Comparison of ENCODE assay signal across 8 cellular contexts in genomic region chr10:97291357-97292096, GRCh38. TPM values are rescaled to one million over a fixed set of nuclear protein-coding genes. Genes with fewer than 3 reads are reported as not detected.
DNase-seq lines count a peak whose midpoint lies in the region; ATAC-seq and TF ChIP-seq lines count a peak whose summit lies in the region.

No MANE protein-coding gene starts in this region.

- no peaks in the 10 kb centered on the region for H3K9me3 ChIP-seq in AG04450 (ENCODE audit: control insufficient read depth, insufficient read depth, low read length)
- H3K9me3 ChIP-seq in HUES64 (ENCODE audit: insufficient read depth, low read depth, low read length), result no peaks in the 10 kb centered on the region
- H3K9me3 ChIP-seq in left lung, result no peaks in the 10 kb centered on the region
- H3K9me3 ChIP-seq in tibial nerve, result no peaks in the 10 kb centered on the region

- intact Hi-C loops in left lung (cut with DNase I), result no loop called here

- peak overlapping the region; percentile 83 to 96 (median 94) for H3K27ac Mint-ChIP-seq in brain

- peak overlapping the region; percentile 83 for H3K4me3 ChIP-seq in AG04450 (ENCODE audit: low read depth, low read length)
- H3K4me3 ChIP-seq in HUES64 (ENCODE audit: low read length), result peak overlapping the region; percentile 65
- peak overlapping the region; percentile 79 to 89 for H3K4me3 ChIP-seq in left lung
- peak overlapping the region; percentile 73 to 98 (median 90) for H3K4me3 ChIP-seq in tibial nerve

- H3K27me3 Mint-ChIP-seq in brain, result peaks cover 6% of the 10 kb centered on the region

- H3K9me3 Mint-ChIP-seq in brain, result peaks cover 0 to 3% (median 0%) of the 10 kb centered on the region in 5 experiments

- DNase-seq in AG04450 (ENCODE audit: low read depth, low spot score), result no peak
- no peak for DNase-seq in left lung
- DNase-seq in tibial nerve (ENCODE audit: low spot score in 2 of 2), result no peak
- no peak for DNase-seq in HPDE6-E6E7 (ENCODE audit: extremely low spot score)
- no peak for DNase-seq in OCI-M1 (lab: John Stamatoyannopoulos, UW)

- no peaks in the 10 kb centered on the region for H3K27me3 ChIP-seq in AG04450 (ENCODE audit: control insufficient read depth, insufficient read depth, low read length)
- no peaks in the 10 kb centered on the region for H3K27me3 ChIP-seq in HUES64 (ENCODE audit: insufficient read depth, low read length)
- no peaks in the 10 kb centered on the region for H3K27me3 ChIP-seq in left lung
- no peaks in the 10 kb centered on the region for H3K27me3 ChIP-seq in tibial nerve

- peaks cover 18% of the 10 kb centered on the region for H3K36me3 ChIP-seq in HUES64 (ENCODE audit: insufficient read depth, low read length)
- H3K36me3 ChIP-seq in left lung, result peaks cover 0 to 11% of the 10 kb centered on the region in 2 donors
- H3K36me3 ChIP-seq in tibial nerve, result peaks cover 0 to 16% (median 0%) of the 10 kb centered on the region in 3 donors

- TF ChIP-seq EP300 in tibial nerve (IDR thresholded peaks at IDR 0.05), result no peak

- TF ChIP-seq POLR2A in tibial nerve (IDR thresholded peaks at IDR 0.05), result no peak

- H3K36me3 Mint-ChIP-seq in brain, result peaks cover 17% of the 10 kb centered on the region

- H3K4me1 Mint-ChIP-seq in brain, result peaks cover 24% of the 10 kb centered on the region

- H3K4me1 ChIP-seq in HUES64 (ENCODE audit: insufficient read depth, low read length) (peaks cover 9% of the 10 kb centered on the region; the same call in 1 of the 2 replicates), left lung (peaks cover 0 to 8% of the 10 kb centered on the region in 2 donors), tibial nerve (peaks cover 0 to 16% (median 6%) of the 10 kb centered on the region in 4 donors)

- peak overlapping the region; percentile 92 for H3K9ac ChIP-seq in HUES64 (ENCODE audit: low read depth, low read length)

- no peak for TF ChIP-seq CTCF in AG04450 (IDR thresholded peaks at IDR 0.05; ENCODE audit: low read depth, low read length)
- no peak for TF ChIP-seq CTCF in brain (conservative IDR thresholded peaks at IDR 0.05)
- TF ChIP-seq CTCF in left lung (IDR thresholded peaks at IDR 0.05), result no peak
- TF ChIP-seq CTCF in tibial nerve (IDR thresholded peaks at IDR 0.05), result no peak

- H3K27ac ChIP-seq in AG04450 (ENCODE audit: low read depth, low read length) (peak overlapping the region; percentile 95), HUES64 (ENCODE audit: low read depth, low read length) (peak overlapping the region; percentile 97), left lung (peak overlapping the region; percentile 97 to 99), tibial nerve (peak overlapping the region; percentile 85 to 99 (median 92))

- peak overlapping the region; percentile 92 to 97 (median 94) for H3K4me3 Mint-ChIP-seq in brain

- POLR2A ChIA-PET in AG04450 (lab: Yijun Ruan, JAX), result interaction anchor here (0.7 to 1.5 kb wide), 3 partner anchors 13 to 333 kb away, joined by 3 to 9 read pairs (median 6); partner anchors contain the start of gene FRAT1

- CTCF ChIA-PET in AG04450 (lab: Charles Lee), result interaction anchor here (0.8 to 5.2 kb wide), 3 partner anchors 13 to 219 kb away, joined by 3 to 39 read pairs (median 3); no protein-coding TSS in a partner anchor

- peak; percentile 12 for ATAC-seq in left lung
- no peak for ATAC-seq in HG03565 (IDR thresholded peaks at IDR 0.05; ENCODE audit: unreplicated experiment)

- WGBS in HUES64, result 66% methylated on average over 25 of the region's 25 CpGs
- 58 to 60% methylated on average over 25 of the region's 25 CpGs for WGBS in tibial nerve, 2 donors

RNA-seq across cellular contexts. Expression of gene ARHGAP19, which starts 0.9 kb away (rescaled TPM):
- polyA plus RNA-seq in AG04450 (2011; rRNA removed), result 7.8 and 8.6 TPM in 2 replicates
- 4.6 and 7.1 TPM in 2 replicates for polyA minus RNA-seq in AG04450 (2011; rRNA and poly(A)+ RNA removed)
- polyA plus RNA-seq in HUES64 (2013, experiment 1 of 2), result 17.7 TPM
- 21.8 TPM for polyA plus RNA-seq in HUES64 (2013, experiment 2 of 2)
- polyA plus RNA-seq in brain (ENCODE audit: insufficient read depth, low read depth, low replicate concordance), result 7.6 TPM
- total RNA-seq in left lung, result 10 to 100 TPM in 1 of 2 donors, 1 to 10 TPM in 1; 9.8 to 11.4 TPM
- total RNA-seq in tibial nerve, result 100 to 1,000 TPM in 1 of 4 donors, 10 to 100 TPM in 3; 37.5 to 109 (median 77.7) TPM

RNA-seq across cellular contexts. Expression of gene FRAT1, which starts 27.5 kb away (rescaled TPM):
- 1.1 and 1.2 TPM in 2 replicates for polyA plus RNA-seq in AG04450 (2011; rRNA removed)
- polyA minus RNA-seq in AG04450 (2011; rRNA and poly(A)+ RNA removed), result 1.7 and 2.2 TPM in 2 replicates
- polyA plus RNA-seq in HUES64 (2013, experiment 1 of 2), result 2.4 TPM
- polyA plus RNA-seq in HUES64 (2013, experiment 2 of 2), result 2.2 TPM
- 5.0 TPM for polyA plus RNA-seq in brain (ENCODE audit: insufficient read depth, low read depth, low replicate concordance)
- total RNA-seq in left lung, result 10 to 100 TPM in 1 of 2 donors, 1 to 10 TPM in 1; 5.2 to 10.8 TPM
- 10 to 100 TPM in 1 of 4 donors, 1 to 10 TPM in 3; 6.8 to 10.0 (median 8.5) TPM for total RNA-seq in tibial nerve

RNA-seq across cellular contexts. Expression of gene FRAT2, which starts 43.0 kb away (rescaled TPM):
- polyA plus RNA-seq in AG04450 (2011; rRNA removed), result 2.4 and 2.6 TPM in 2 replicates
- 2.8 and 2.9 TPM in 2 replicates for polyA minus RNA-seq in AG04450 (2011; rRNA and poly(A)+ RNA removed)
- polyA plus RNA-seq in HUES64 (2013, experiment 1 of 2), result 33.7 TPM
- 29.7 TPM for polyA plus RNA-seq in HUES64 (2013, experiment 2 of 2)
- 12.3 TPM for polyA plus RNA-seq in brain (ENCODE audit: insufficient read depth, low read depth, low replicate concordance)
- total RNA-seq in left lung, result 10 to 100 TPM; 12.8 to 30.2 TPM
- 10 to 100 TPM; 14.6 to 28.2 (median 23.3) TPM for total RNA-seq in tibial nerve
